ENCODE assay signal across 9 cellular contexts in the genomic region with DNA sequence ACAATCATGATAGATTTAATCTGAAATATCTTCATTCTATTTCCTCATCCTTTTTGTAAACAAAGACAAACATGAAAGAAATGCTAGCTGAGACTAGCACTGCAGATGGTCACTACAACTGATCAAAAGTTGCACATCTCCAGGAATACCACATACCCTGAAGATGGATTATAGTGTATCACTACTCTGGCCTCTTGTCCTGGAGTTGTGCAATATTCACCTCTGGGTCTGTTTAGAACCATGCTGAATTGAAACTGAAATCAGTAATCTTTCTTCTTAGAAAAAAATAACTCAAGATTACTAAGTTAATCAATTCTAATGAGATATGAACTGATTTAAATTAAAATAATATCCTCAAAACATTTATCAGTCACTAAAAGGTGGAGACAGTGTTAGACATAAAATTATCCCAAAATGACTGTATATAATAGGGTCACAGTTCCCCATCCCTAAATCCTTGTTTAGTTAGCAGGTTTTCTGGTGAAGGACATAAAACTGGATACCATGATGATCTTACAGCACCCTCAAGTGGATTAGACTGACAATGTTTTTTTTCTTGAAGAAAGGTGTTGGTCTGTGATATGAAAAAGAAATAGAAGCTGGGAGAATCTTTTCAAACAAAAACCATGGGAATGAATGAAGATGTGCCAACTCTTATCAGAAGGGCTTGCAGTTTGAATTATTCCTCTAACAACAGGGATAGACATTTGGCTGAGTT. TPM values are rescaled to one million over a fixed set of nuclear protein-coding genes. Genes with fewer than 3 reads are reported as not detected.
DNase-seq lines count a peak whose midpoint lies in the region; ATAC-seq, FAIRE-seq and TF ChIP-seq lines count a peak whose summit lies in the region.
"Had no signal": no experiment of that assay in that cellular context is flagged by ENCODE, and none has a peak within 500 bp of the region (broad histone marks: within the 10 kb centered on the region; RNA-seq: fewer than 3 reads in every experiment).

No MANE protein-coding gene starts in this region.

- intact Hi-C loops in OCI-LY7 (cut with micrococcal nuclease; ENCODE audit: unreplicated experiment), result loop anchor here (10.0 kb wide), 1 partner anchor 670 kb away; no protein-coding TSS in a partner anchor

- H3K9me2 ChIP-seq in OCI-LY7 (ENCODE audit: insufficient read depth, low read length), result no peaks in the 10 kb centered on the region

- peak; percentile 27 for DNase-seq in OCI-LY7 (ENCODE audit: low spot score)
- peak; percentile 30 to 34 for DNase-seq in frontal cortex (ENCODE audit: low spot score in 2 of 2)
- no peak for DNase-seq in activated naive CD4-positive, alpha-beta T cell treated with anti-CD3 and anti-CD28 coated beads, Interleukin-2, amount 50 U/mL, for 16 hours
- DNase-seq in NCI-H1048 (lab: John Stamatoyannopoulos, UW), result no peak

- ATAC-seq in GM19351 (IDR thresholded peaks at IDR 0.05; ENCODE audit: unreplicated experiment), result peak; percentile 66
- no peak for ATAC-seq in HG03039 (IDR thresholded peaks at IDR 0.05; ENCODE audit: unreplicated experiment)

- no peaks in the 10 kb centered on the region for H4K20me1 ChIP-seq in OCI-LY7 (ENCODE audit: insufficient read depth, low read length)

- TF ChIP-seq CTCF in C4-2B (conservative IDR thresholded peaks at IDR 0.05) (peak; percentile 68), OCI-LY7 (conservative IDR thresholded peaks at IDR 0.05; ENCODE audit: low read length) (peak; percentile 76)

- no peak overlapping the region for H2AFZ ChIP-seq in OCI-LY7 (ENCODE audit: low read length)

- FAIRE-seq in frontal cortex (lab: Jason Lieb, UNC), result peak; percentile 58

- no peak overlapping the region for H3K4me2 ChIP-seq in OCI-LY7 (ENCODE audit: low read length)

- H3K27ac ChIP-seq in C4-2B (no peak overlapping the region), OCI-LY7 (ENCODE audit: low read depth, low read length, poor library complexity, severe bottlenecking) (no peak overlapping the region)
- H3K27ac ChIP-seq: thoracic aorta had no signal

- H3K36me3 ChIP-seq in OCI-LY7 (ENCODE audit: insufficient read depth, low read length), result no peaks in the 10 kb centered on the region
- H3K36me3 ChIP-seq: thoracic aorta had no signal

- BruUV-seq in OCI-LY7 (replicated peaks; lab: Mats Ljungman, UMichigan), result no TSS peak

- H3K4me1 ChIP-seq in OCI-LY7 (ENCODE audit: insufficient read depth, low read length, poor library complexity, severe bottlenecking), result no peaks in the 10 kb centered on the region

- POLR2A ChIA-PET in OCI-LY7 (lab: Charles Lee), result interaction anchor here (1.0 to 1.5 kb wide), 2 partner anchors 9 to 618 kb away, joined by 3 read pairs; no protein-coding TSS in a partner anchor

- TF ChIP-seq RAD21 in Ishikawa (IDR thresholded peaks at IDR 0.05; ENCODE audit: low read depth), result peak; percentile 63

- H3K9me3 ChIP-seq in OCI-LY7 (ENCODE audit: low read length), result no peaks in the 10 kb centered on the region
- H3K9me3 ChIP-seq: thoracic aorta had no signal

- no peak for TF ChIP-seq EP300 in Ishikawa (IDR thresholded peaks at IDR 0.05; ENCODE audit: borderline replicate concordance)

- no peak overlapping the region for H3K4me3 ChIP-seq in OCI-LY7 (ENCODE audit: low read depth, low read length, poor library complexity, severe bottlenecking)
- H3K4me3 ChIP-seq: thoracic aorta had no signal

- no peaks in the 10 kb centered on the region for H3K79me2 ChIP-seq in OCI-LY7 (ENCODE audit: insufficient read depth, low read depth, low read length)

- CTCF ChIA-PET in OCI-LY7 (lab: Charles Lee; ENCODE audit: unreplicated experiment), result no interaction called here

TF ChIP-seq in Ishikawa, 13 proteins besides CTCF, POLR2A, EP300 and RAD21:
- TF ChIP-seq ZBTB7A (IDR thresholded peaks at IDR 0.05; ENCODE audit: low read depth), result no peak

RNA-seq across cellular contexts. Expression of gene TTC14, which starts 7.2 kb away (rescaled TPM):
- 40.6 and 52.4 TPM in 2 replicates for total RNA-seq in OCI-LY7 (2014; rRNA removed; shearing (Covaris generic))
- total RNA-seq in OCI-LY7 (2022) (72.9 and 78.3 TPM in 2 replicates), frontal cortex (29.8 TPM)

Comparison
In these comparisons a context has a peak if more than half of its experiments do, and no peak if none do; other contexts are left out.
1. DNase-seq: peak in OCI-LY7 (single experiment) and frontal cortex (2 of 2); none in activated naive CD4-positive, alpha-beta T cell treated with anti-CD3 and anti-CD28 coated beads, Interleukin-2, amount 50 U/mL, for 16 hours (single experiment) and NCI-H1048 (single experiment).